In the genomic region with DNA sequence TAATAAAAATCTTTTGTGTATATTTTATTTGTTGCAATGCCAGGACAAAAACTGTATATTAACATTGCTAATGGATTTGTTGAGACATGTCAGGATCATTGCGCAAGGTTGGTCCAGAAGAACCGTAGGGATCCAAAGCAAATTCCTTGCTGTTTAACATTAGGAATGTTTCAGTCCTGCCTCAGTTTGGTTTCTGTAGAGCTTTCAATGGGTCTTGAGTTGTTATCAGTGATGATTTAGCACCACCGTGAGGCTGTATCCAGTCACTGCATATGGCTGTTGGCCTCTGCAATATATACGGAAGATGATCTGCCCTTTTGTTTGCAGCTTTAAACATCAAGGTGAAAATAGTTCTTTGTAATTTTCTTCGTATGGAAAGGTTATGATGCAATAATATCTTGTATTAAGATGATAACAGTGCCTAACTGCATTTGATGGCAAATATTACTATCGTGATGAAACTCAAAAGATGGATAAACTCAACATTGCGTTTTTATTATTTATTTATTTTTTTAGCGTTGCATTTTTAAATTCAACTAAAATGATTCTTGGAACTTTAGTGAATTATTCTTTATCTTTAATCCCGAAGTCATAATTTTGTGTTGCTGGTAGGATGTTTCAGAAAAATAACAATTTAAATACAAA, we compare ENCODE assay signal across 9 cellular contexts.
DNase-seq lines count a peak whose midpoint lies in the region; ATAC-seq and TF ChIP-seq lines count a peak whose summit lies in the region.
"Had no signal": no experiment of that assay in that cellular context is flagged by ENCODE, and none has a peak within 500 bp of the region (broad histone marks: within the 10 kb centered on the region; RNA-seq: fewer than 3 reads in every experiment).

No MANE protein-coding gene starts in this region.

- H3K4me2 ChIP-seq in Loucy (ENCODE audit: low read depth, low read length, poor library complexity, severe bottlenecking), result no peak overlapping the region

- H4K20me1 ChIP-seq in Loucy (ENCODE audit: insufficient read depth, low read length, poor library complexity, severe bottlenecking), result no peaks in the 10 kb centered on the region

- intact Hi-C loops in spleen (cut with DNase I; ENCODE audit: low total_unique reads), result no loop called here

- peak; percentile 98 for TF ChIP-seq CTCF in Loucy (conservative IDR thresholded peaks at IDR 0.05; ENCODE audit: low read length)
- peak in 5 of 6 experiments; percentile 40 to 97 (median 94) for TF ChIP-seq CTCF in Peyer's patch (IDR thresholded peaks at IDR 0.05)
- peak; percentile 41 to 82 (median 74) for TF ChIP-seq CTCF in spleen (IDR thresholded peaks at IDR 0.05 in 8 of 11, conservative IDR thresholded peaks at IDR 0.05 in 3 of 11)

- H3K27ac ChIP-seq in Peyer's patch (no peak overlapping the region), spleen (no peak overlapping the region)

- ATAC-seq in GM21619 (IDR thresholded peaks at IDR 0.05; ENCODE audit: unreplicated experiment), result peak; percentile 70

- WGBS in spleen, 5 donors, result 31 to 37% (median 36%) methylated on average over 9 of the region's 9 CpGs

- H3K27me3 ChIP-seq in Loucy (ENCODE audit: insufficient read depth, low read length, poor library complexity, severe bottlenecking) (no peaks in the 10 kb centered on the region), Peyer's patch (no peaks in the 10 kb centered on the region), spleen (replicated peaks in 1 of 7) (no peaks in the 10 kb centered on the region)

- TF ChIP-seq POLR2A in Peyer's patch (IDR thresholded peaks at IDR 0.05) (no peak), spleen (IDR thresholded peaks at IDR 0.05) (no peak)

- H3K4me1 ChIP-seq in Loucy (ENCODE audit: insufficient read depth, low read length, poor library complexity, severe bottlenecking) (peaks cover 11% of the 10 kb centered on the region), Peyer's patch (peaks cover 0 to 8% (median 0%) of the 10 kb centered on the region in 4 donors), spleen (peaks cover 4 to 26% (median 7%) of the 10 kb centered on the region in 6 donors)

- no peak overlapping the region for H2AFZ ChIP-seq in Loucy (ENCODE audit: low read length)

- in situ Hi-C loops in T47D (cut with HindIII; ENCODE audit: low pct_unique_long_range_greater_than_20kb, low sequenced_read_pairs), result no loop called here

- H3K79me2 ChIP-seq in Loucy (ENCODE audit: insufficient read depth, low read length), result no peaks in the 10 kb centered on the region

- H3K36me3 ChIP-seq in Loucy (ENCODE audit: insufficient read depth, low read length) (no peaks in the 10 kb centered on the region), Peyer's patch (no peaks in the 10 kb centered on the region), spleen (no peaks in the 10 kb centered on the region)

- H3K4me3 ChIP-seq in Loucy (ENCODE audit: low read length, poor library complexity, severe bottlenecking), result no peak overlapping the region
- no peak overlapping the region for H3K4me3 ChIP-seq in Peyer's patch
- no peak overlapping the region for H3K4me3 ChIP-seq in spleen

- H3F3A ChIP-seq in Loucy (ENCODE audit: low read depth), result 0 out of 2 replicates have a peak, but pooled peaks cover 3% of the 10 kb centered on the region

- H3K9me3 ChIP-seq in Loucy (ENCODE audit: insufficient read depth, low read depth, low read length) (no peaks in the 10 kb centered on the region), Peyer's patch (no peaks in the 10 kb centered on the region), spleen (no peaks in the 10 kb centered on the region)

- H3K9me2 ChIP-seq in Loucy (replicated peaks; ENCODE audit: low read depth, low read length), result no peaks in the 10 kb centered on the region

- H3K9ac ChIP-seq in Loucy (ENCODE audit: low read depth, low read length, poor library complexity, severe bottlenecking), result no peak overlapping the region

- peak; percentile 79 for DNase-seq in EL
- peak in 1 of 3 donors; percentile 74 for DNase-seq in Peyer's patch
- peak; percentile 47 to 88 for DNase-seq in T47D (ENCODE audit: low read depth in 1 of 2, low spot score in 1 of 2)
- peak; percentile 89 for DNase-seq in inferior parietal cortex (ENCODE audit: extremely low spot score)
- DNase-seq in spleen, result no peak
- no peak for DNase-seq in activated CD4-positive, CD25-positive, alpha-beta regulatory T cell (lab: John Stamatoyannopoulos, UW)
- DNase-seq: activated T-cell treated with anti-CD3 and anti-CD28 coated beads, Interleukin-2, amount 50 U/mL, for 4 hours had no signal

Comparison
In these comparisons a context has a peak if more than half of its experiments do, and no peak if none do; other contexts are left out.
1. DNase-seq: peak in EL (single experiment), T47D (2 of 2) and inferior parietal cortex (single experiment); none in spleen (single experiment) and activated CD4-positive, CD25-positive, alpha-beta regulatory T cell (0 of 4).
2. Peak in every context shown above with its lines, with median percentiles within 50 percentile points of each other: CTCF ChIP-seq.